Comparison of ENCODE assay signal across 8 cellular contexts in the genomic region with DNA sequence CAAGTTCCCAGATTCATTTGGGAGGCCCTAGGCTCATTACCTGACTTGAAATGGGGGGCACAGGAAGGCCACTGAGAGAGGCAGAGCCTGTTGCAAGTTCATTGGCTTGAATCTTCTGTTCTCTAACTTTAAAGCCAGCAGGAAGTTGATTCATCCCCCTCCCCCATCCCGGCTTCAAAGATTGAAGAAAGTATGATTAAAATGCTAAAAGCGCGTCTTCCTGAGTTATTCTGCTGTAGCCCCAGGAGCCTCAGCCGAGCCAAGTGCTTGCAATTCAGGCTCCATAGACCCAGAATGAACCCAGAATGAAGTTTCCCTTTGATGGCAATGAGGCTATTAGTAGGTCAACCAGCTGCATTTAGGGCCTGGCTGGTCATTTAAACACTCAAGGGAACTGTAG. TPM values are rescaled to one million over a fixed set of nuclear protein-coding genes. Genes with fewer than 3 reads are reported as not detected.
DNase-seq lines count a peak whose midpoint lies in the region; ATAC-seq and TF ChIP-seq lines count a peak whose summit lies in the region.

No MANE protein-coding gene starts in this region.

- no peak for TF ChIP-seq CTCF in psoas muscle (IDR thresholded peaks at IDR 0.05)

- no peaks in the 10 kb centered on the region for H3K27me3 Mint-ChIP-seq in T-helper 2 cell treated with Interferon-gamma antibody and Interleukin-4, amounts not matched to agents 5 μg/mL and 100 μg/mL, for 36 hours (ENCODE audit: low read depth)

- peaks cover 21% of the 10 kb centered on the region for H3K4me1 Mint-ChIP-seq in T-helper 2 cell treated with Interferon-gamma antibody and Interleukin-4, amounts not matched to agents 5 μg/mL and 100 μg/mL, for 36 hours (ENCODE audit: low read depth)

- H3K27ac ChIP-seq in effector memory CD4-positive, alpha-beta T cell (ENCODE audit: insufficient read depth, low read length, poor library complexity, severe bottlenecking), result peak overlapping the region; percentile 51
- H3K27ac ChIP-seq in psoas muscle, result peak overlapping the region; percentile 33

- intact Hi-C loops in psoas muscle (cut with DNase I), result no loop called here

- 6 to 33% (median 19%) methylated on average over 4 of the region's 4 CpGs for WGBS in psoas muscle, 3 donors

- no peaks in the 10 kb centered on the region for H3K27me3 ChIP-seq in effector memory CD4-positive, alpha-beta T cell (replicated peaks; ENCODE audit: control insufficient read depth, insufficient read depth, low read length, poor library complexity, severe bottlenecking)
- H3K27me3 ChIP-seq in psoas muscle (ENCODE audit: insufficient read depth in 3 of 3, low read length in 2 of 3), result peaks cover 0 to 11% (median 0%) of the 10 kb centered on the region in 3 donors

- no peaks in the 10 kb centered on the region for H3K9me3 ChIP-seq in effector memory CD4-positive, alpha-beta T cell (ENCODE audit: control insufficient read depth, low read length)
- H3K9me3 ChIP-seq in psoas muscle, result peaks cover 4% of the 10 kb centered on the region

- no peaks in the 10 kb centered on the region for H3K4me1 ChIP-seq in effector memory CD4-positive, alpha-beta T cell (ENCODE audit: control insufficient read depth, insufficient read depth, low read length, poor library complexity, severe bottlenecking)
- H3K4me1 ChIP-seq in psoas muscle, result peaks cover 18% of the 10 kb centered on the region

- H3K4me3 Mint-ChIP-seq in T-helper 2 cell treated with Interferon-gamma antibody and Interleukin-4, amounts not matched to agents 5 μg/mL and 100 μg/mL, for 36 hours, result peak overlapping the region; percentile 81

- H3K9me3 Mint-ChIP-seq in T-helper 2 cell treated with Interferon-gamma antibody and Interleukin-4, amounts not matched to agents 5 μg/mL and 100 μg/mL, for 36 hours, result no peaks in the 10 kb centered on the region

- H3K36me3 Mint-ChIP-seq in T-helper 2 cell treated with Interferon-gamma antibody and Interleukin-4, amounts not matched to agents 5 μg/mL and 100 μg/mL, for 36 hours (ENCODE audit: low read depth), result peaks cover 8% of the 10 kb centered on the region

- ATAC-seq in psoas muscle (peak in 3 of 4 donors; percentile 35 to 69 (median 51)), GM21717 (IDR thresholded peaks at IDR 0.05; ENCODE audit: unreplicated experiment) (no peak)

- no peaks in the 10 kb centered on the region for H3K36me3 ChIP-seq in effector memory CD4-positive, alpha-beta T cell (ENCODE audit: control insufficient read depth, insufficient read depth, low read length)
- H3K36me3 ChIP-seq in psoas muscle (ENCODE audit: insufficient read depth in 1 of 2, low read depth in 1 of 2), result no peaks in the 10 kb centered on the region

- peak overlapping the region; percentile 25 for H3K4me3 ChIP-seq in effector memory CD4-positive, alpha-beta T cell (ENCODE audit: insufficient read depth, low read depth, low read length, poor library complexity, severe bottlenecking)
- no peak overlapping the region for H3K4me3 ChIP-seq in psoas muscle

- peak; percentile 25 for DNase-seq in ELF-1 (ENCODE audit: low read depth, low spot score)
- DNase-seq in T-helper 2 cell treated with Interferon-gamma antibody and Interleukin-4, amounts not matched to agents 5 μg/mL and 100 μg/mL, for 36 hours (ENCODE audit: low spot score), result peak; percentile 20
- peak in 1 of 3 donors; percentile 29 for DNase-seq in effector memory CD4-positive, alpha-beta T cell
- DNase-seq in psoas muscle, result peak; percentile 49 to 64
- no peak for DNase-seq in iPS-NIHi11 (ENCODE audit: low spot score)
- DNase-seq in cerebellar cortex (ENCODE audit: low spot score), result no peak
- DNase-seq in SW480 (ENCODE audit: low spot score), result no peak

- peak overlapping the region; percentile 81 for H3K27ac Mint-ChIP-seq in T-helper 2 cell treated with Interferon-gamma antibody and Interleukin-4, amounts not matched to agents 5 μg/mL and 100 μg/mL, for 36 hours

RNA-seq across cellular contexts. Expression of a gene that starts 14.7 kb away (rescaled TPM):
- total RNA-seq in psoas muscle, result 1 to 10 TPM; 1.6 to 2.9 (median 2.2) TPM
- polyA plus RNA-seq in psoas muscle, result 1 to 10 TPM; 1.6 to 9.9 (median 1.6) TPM

RNA-seq across cellular contexts. Expression of a gene that starts 43.0 kb away (rescaled TPM):
- 1 to 10 TPM; 2.4 to 3.2 (median 2.5) TPM for total RNA-seq in psoas muscle
- polyA plus RNA-seq in psoas muscle, result 1 to 10 TPM; 1.3 to 2.8 (median 1.5) TPM

Comparison
In these comparisons a context has a peak if more than half of its experiments do, and no peak if none do; other contexts are left out.
1. DNase-seq: peak in ELF-1 (single experiment), T-helper 2 cell treated with Interferon-gamma antibody and Interleukin-4, amounts not matched to agents 5 μg/mL and 100 μg/mL, for 36 hours (single experiment) and psoas muscle (2 of 2); none in iPS-NIHi11 (single experiment), cerebellar cortex (single experiment) and SW480 (single experiment).